Comparison of ENCODE assay signal across 12 cellular contexts in the genomic region with DNA sequence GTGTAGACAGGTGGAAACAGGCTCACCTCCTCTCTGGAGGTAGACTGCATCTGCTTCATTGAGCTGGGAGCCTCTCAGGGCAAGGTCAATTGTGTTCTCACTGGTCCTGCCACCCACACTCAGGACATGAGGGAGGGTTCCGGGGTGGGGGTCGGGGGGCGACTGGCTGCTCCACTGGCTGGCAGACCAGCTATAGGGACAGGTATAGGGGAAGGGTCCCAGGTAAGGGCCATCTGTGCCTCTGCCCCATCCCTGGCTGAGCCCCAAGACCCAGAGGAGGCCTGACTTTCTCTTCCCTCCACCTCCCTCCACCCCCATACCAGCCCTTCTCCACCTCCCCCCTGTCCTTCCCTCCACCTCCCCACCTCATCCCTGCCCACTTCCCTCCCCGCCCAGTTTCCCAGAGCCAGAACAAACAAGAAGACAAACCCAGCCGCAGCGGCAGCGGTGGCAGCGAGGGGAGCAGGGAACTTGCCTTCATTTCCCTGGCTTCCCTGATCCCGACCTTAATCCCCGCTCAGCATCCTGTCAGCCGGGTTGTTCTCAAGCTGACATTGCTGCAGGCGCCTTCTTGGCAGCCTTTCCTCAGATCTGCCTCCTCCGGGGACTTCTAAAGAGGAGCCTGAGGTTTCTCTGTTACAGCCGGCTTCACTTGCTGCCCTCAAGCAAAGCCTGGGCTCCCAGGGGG. TPM values are rescaled to one million over a fixed set of nuclear protein-coding genes. Genes with fewer than 3 reads are reported as not detected.
DNase-seq lines count a peak whose midpoint lies in the region; ATAC-seq and TF ChIP-seq lines count a peak whose summit lies in the region.
"Had no signal": no experiment of that assay in that cellular context is flagged by ENCODE, and none has a peak within 500 bp of the region (broad histone marks: within the 10 kb centered on the region; RNA-seq: fewer than 3 reads in every experiment).

No MANE protein-coding gene starts in this region.

- POLR2A ChIA-PET in Caco-2 (lab: Charles Lee), result interaction anchor here (0.6 kb wide), 1 partner anchor 1718 kb away, joined by 5 read pairs; no protein-coding TSS in a partner anchor
- POLR2A ChIA-PET in activated CD8-positive, alpha-beta T cell treated with anti-CD3 and anti-CD28 coated beads, Interleukin-2, amount 10 ng/mL, durations not matched to agents 7 days and 5 days (lab: Charles Lee), result no interaction called here

- H3K27ac Mint-ChIP-seq in Caco-2 (ENCODE audit: unreplicated experiment) (peak overlapping the region; percentile 52), endodermal cell (no peak overlapping the region)
- no peak overlapping the region for H3K27ac Mint-ChIP-seq in activated CD8-positive, alpha-beta T cell treated with anti-CD3 and anti-CD28 coated beads, Interleukin-2, amount 10 ng/mL, durations not matched to agents 7 days and 5 days
- H3K27ac Mint-ChIP-seq: T-helper 2 cell treated with Interferon-gamma antibody and Interleukin-4, amounts not matched to agents 5 μg/mL and 100 μg/mL, for 36 hours had no signal

- CTCF ChIA-PET in Caco-2 (lab: Charles Lee), result no interaction called here
- CTCF ChIA-PET in activated CD8-positive, alpha-beta T cell treated with anti-CD3 and anti-CD28 coated beads, Interleukin-2, amount 10 ng/mL, durations not matched to agents 7 days and 5 days (lab: Charles Lee), result no interaction called here

- intact Hi-C loops in Caco-2 (cut with micrococcal nuclease; ENCODE audit: unreplicated experiment), result no loop called here

- H3K36me3 ChIP-seq in Caco-2 (ENCODE audit: control insufficient read depth, insufficient read depth, low read length) (no peaks in the 10 kb centered on the region; the same call in 1 of the 2 replicates), endodermal cell (ENCODE audit: control insufficient read depth, insufficient read depth, low read length) (no peaks in the 10 kb centered on the region)

- peaks cover 63% of the 10 kb centered on the region for H3K4me1 Mint-ChIP-seq in Caco-2 (ENCODE audit: low read depth, unreplicated experiment)
- peaks cover 30% of the 10 kb centered on the region for H3K4me1 Mint-ChIP-seq in endodermal cell
- peaks cover 19% of the 10 kb centered on the region for H3K4me1 Mint-ChIP-seq in activated CD8-positive, alpha-beta T cell treated with anti-CD3 and anti-CD28 coated beads, Interleukin-2, amount 10 ng/mL, durations not matched to agents 7 days and 5 days (ENCODE audit: low read depth)

- H3K4me1 ChIP-seq in Caco-2 (peaks cover 39% of the 10 kb centered on the region), endodermal cell (ENCODE audit: control insufficient read depth, insufficient read depth, low read length) (peaks cover 18% of the 10 kb centered on the region)

- peak overlapping the region; percentile 47 for H3K27ac ChIP-seq in endodermal cell (ENCODE audit: low read depth, low read length)
- H3K27ac ChIP-seq: skin epidermis had no signal

- no peaks in the 10 kb centered on the region for H3K36me3 Mint-ChIP-seq in Caco-2 (ENCODE audit: insufficient read depth, unreplicated experiment)
- no peaks in the 10 kb centered on the region for H3K36me3 Mint-ChIP-seq in endodermal cell (ENCODE audit: low read depth)
- H3K36me3 Mint-ChIP-seq in activated CD8-positive, alpha-beta T cell treated with anti-CD3 and anti-CD28 coated beads, Interleukin-2, amount 10 ng/mL, durations not matched to agents 7 days and 5 days (ENCODE audit: low read depth), result no peaks in the 10 kb centered on the region

- no peak for DNase-seq in Caco-2
- peak; percentile 64 for DNase-seq in NCI-H2171 treated with DMSO at 0.1 percent for 48 hours (lab: John Stamatoyannopoulos, UW)
- peak; percentile 66 for DNase-seq in endodermal cell
- no peak for DNase-seq in omental fat pad (ENCODE audit: low spot score)
- DNase-seq in OCI-M2 (lab: John Stamatoyannopoulos, UW; ENCODE audit: unreplicated experiment), result no peak
- no peak for DNase-seq in activated CD8-positive, alpha-beta T cell treated with anti-CD3 and anti-CD28 coated beads, Interleukin-2, amount 10 ng/mL, durations not matched to agents 7 days and 5 days
- no peak for DNase-seq in AML-193 (lab: John Stamatoyannopoulos, UW)
- DNase-seq: effector memory CD4-positive, alpha-beta T cell; NCI-H446 had no signal

- 36 to 42% methylated on average over 8 to 14 of the region's 14 CpGs for WGBS in endodermal cell (ENCODE audit: insufficient coverage in 1 of 2, insufficient read length in 1 of 2), 2 experiments

- TF ChIP-seq CTCF in Caco-2 (IDR thresholded peaks at IDR 0.05; ENCODE audit: insufficient read depth in 1 of 2, low read depth in 1 of 2, low read length in 1 of 2, severe bottlenecking in 1 of 2, unreplicated experiment in 1 of 2) (no peak), endodermal cell (conservative IDR thresholded peaks at IDR 0.05) (no peak), omental fat pad (IDR thresholded peaks at IDR 0.05) (no peak)

- no peaks in the 10 kb centered on the region for H3K27me3 ChIP-seq in Caco-2 (replicated peaks; ENCODE audit: control insufficient read depth, insufficient read depth, low read length)
- H3K27me3 ChIP-seq in endodermal cell (ENCODE audit: control insufficient read depth, insufficient read depth, low read length, poor library complexity, severe bottlenecking), result peaks cover 19% of the 10 kb centered on the region

- ATAC-seq in omental fat pad (ENCODE audit: low FRiP score), result peak; percentile 8
- ATAC-seq in activated CD8-positive, alpha-beta T cell treated with anti-CD3 and anti-CD28 coated beads, Interleukin-2, amount 10 ng/mL, durations not matched to agents 7 days and 5 days, result no peak
- ATAC-seq in GM19351 (IDR thresholded peaks at IDR 0.05; ENCODE audit: unreplicated experiment), result no peak

- H3K9ac ChIP-seq in endodermal cell (ENCODE audit: extremely low read depth, low read length, poor library complexity, severe bottlenecking), result no peak overlapping the region

- H3K4me3 Mint-ChIP-seq in Caco-2 (ENCODE audit: unreplicated experiment) (no peak overlapping the region), endodermal cell (no peak overlapping the region)
- no peak overlapping the region for H3K4me3 Mint-ChIP-seq in activated CD8-positive, alpha-beta T cell treated with anti-CD3 and anti-CD28 coated beads, Interleukin-2, amount 10 ng/mL, durations not matched to agents 7 days and 5 days
- H3K4me3 Mint-ChIP-seq: T-helper 2 cell treated with Interferon-gamma antibody and Interleukin-4, amounts not matched to agents 5 μg/mL and 100 μg/mL, for 36 hours had no signal

- H3K9me3 Mint-ChIP-seq in Caco-2 (ENCODE audit: unreplicated experiment), result no peaks in the 10 kb centered on the region
- no peaks in the 10 kb centered on the region for H3K9me3 Mint-ChIP-seq in endodermal cell
- no peaks in the 10 kb centered on the region for H3K9me3 Mint-ChIP-seq in activated CD8-positive, alpha-beta T cell treated with anti-CD3 and anti-CD28 coated beads, Interleukin-2, amount 10 ng/mL, durations not matched to agents 7 days and 5 days (ENCODE audit: insufficient read depth)
- H3K9me3 Mint-ChIP-seq: T-helper 2 cell treated with Interferon-gamma antibody and Interleukin-4, amounts not matched to agents 5 μg/mL and 100 μg/mL, for 36 hours had no signal

- BruUV-seq in Caco-2 (replicated peaks; lab: Mats Ljungman, UMichigan), result no TSS peak

- no peak overlapping the region for H3K4me3 ChIP-seq in Caco-2 (ENCODE audit: low read depth, low read length)
- H3K4me3 ChIP-seq in endodermal cell (ENCODE audit: low read length), result no peak overlapping the region
- H3K4me3 ChIP-seq: skin epidermis had no signal

- H3K9me3 ChIP-seq in Caco-2 (no peaks in the 10 kb centered on the region), endodermal cell (ENCODE audit: control insufficient read depth, low read length) (no peaks in the 10 kb centered on the region)

- H3K27me3 Mint-ChIP-seq in Caco-2 (ENCODE audit: insufficient read depth, unreplicated experiment) (no peaks in the 10 kb centered on the region), endodermal cell (ENCODE audit: insufficient read depth) (peaks cover 68% of the 10 kb centered on the region)
- peaks cover 53% of the 10 kb centered on the region for H3K27me3 Mint-ChIP-seq in activated CD8-positive, alpha-beta T cell treated with anti-CD3 and anti-CD28 coated beads, Interleukin-2, amount 10 ng/mL, durations not matched to agents 7 days and 5 days (ENCODE audit: low read depth)

RNA-seq across cellular contexts. Expression of a gene that starts 18.3 kb away (rescaled TPM):
- total RNA-seq in Caco-2 (2022) (108 and 117 TPM in 2 replicates), endodermal cell (10 to 100 TPM; 44.4 to 47.7 TPM), omental fat pad (1 to 10 TPM; 3.6 to 9.0 (median 5.5) TPM)
- 54.1 TPM for polyA plus RNA-seq in endodermal cell (2013, experiment 1 of 2)
- polyA plus RNA-seq in endodermal cell (2013, experiment 2 of 2), result 47.0 TPM
- total RNA-seq in activated CD8-positive, alpha-beta T cell treated with anti-CD3 and anti-CD28 coated beads, Interleukin-2, amount 10 ng/mL, durations not matched to agents 7 days and 5 days, result 1 to 10 TPM; 6.7 to 7.1 TPM

Comparison
In these comparisons a context has a peak if more than half of its experiments do, and no peak if none do; other contexts are left out.
1. DNase-seq: peak in NCI-H2171 treated with DMSO at 0.1 percent for 48 hours (single experiment) and endodermal cell (single experiment); none in Caco-2 (0 of 2), omental fat pad (single experiment), OCI-M2 (single experiment), activated CD8-positive, alpha-beta T cell treated with anti-CD3 and anti-CD28 coated beads, Interleukin-2, amount 10 ng/mL, durations not matched to agents 7 days and 5 days (single experiment) and AML-193 (0 of 2).
2. RNA of a gene that starts 18.3 kb away (total RNA-seq): 108 to 117 TPM in Caco-2 and 44.4 to 47.7 TPM in endodermal cell; 6.7 to 7.1 TPM in activated CD8-positive, alpha-beta T cell treated with anti-CD3 and anti-CD28 coated beads, Interleukin-2, amount 10 ng/mL, durations not matched to agents 7 days and 5 days and 3.6 to 9.0 TPM in omental fat pad; every median in the first group is over 4 times any median in the second.